In the genomic region with DNA sequence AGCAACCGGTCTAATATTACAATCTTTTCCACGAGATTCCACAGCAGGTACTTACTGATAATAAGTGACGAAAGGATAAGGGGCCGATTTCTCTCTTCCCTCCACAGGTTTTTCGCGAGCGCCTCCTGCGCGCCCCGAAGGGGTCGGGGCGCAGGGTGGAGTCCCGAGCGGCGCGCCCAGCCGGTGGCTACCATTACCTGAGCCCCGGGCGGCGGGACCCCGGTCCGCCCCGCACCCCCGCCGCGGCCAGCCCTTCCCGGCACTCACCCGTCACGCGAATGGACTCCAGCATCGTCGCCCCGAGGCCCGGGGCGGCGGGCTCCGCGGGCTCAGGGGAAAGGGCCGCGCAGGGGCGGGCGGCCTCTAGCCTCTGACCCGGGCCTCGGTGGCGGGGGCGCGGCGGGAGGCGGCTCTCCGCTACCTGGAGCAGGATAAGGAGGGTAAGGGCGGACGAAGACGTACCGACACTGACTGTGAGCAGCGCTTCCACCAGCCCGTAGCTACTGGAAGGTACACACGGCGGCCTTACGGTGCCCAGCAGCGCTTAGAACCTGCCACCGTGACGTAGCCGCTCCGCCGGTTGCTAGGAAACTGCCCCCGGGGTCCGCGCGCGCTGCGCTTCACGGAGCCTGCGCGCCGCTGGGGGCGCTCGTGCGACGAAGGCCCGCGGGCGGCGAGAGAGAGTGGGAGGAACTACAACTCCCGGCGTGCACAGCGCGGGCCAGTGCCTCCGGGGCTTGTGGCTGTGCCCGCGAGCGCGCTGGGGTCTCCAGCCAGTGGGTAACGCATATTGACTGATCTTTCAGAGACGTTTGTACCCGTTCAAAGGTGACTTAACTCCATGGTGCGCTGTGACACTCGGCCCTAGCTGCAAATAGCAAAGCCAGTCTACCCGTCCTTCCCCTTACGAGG, we compare ENCODE assay signal across 8 cellular contexts. TPM values are rescaled to one million over a fixed set of nuclear protein-coding genes. Genes with fewer than 3 reads are reported as not detected.
DNase-seq lines count a peak whose midpoint lies in the region; ATAC-seq and TF ChIP-seq lines count a peak whose summit lies in the region.

No MANE protein-coding gene starts in this region.

- in situ Hi-C loops in brain microvascular endothelial cell (cut with HindIII; ENCODE audit: low pct_ligation_motif_present, low sequenced_read_pairs), result no loop called here
- in situ Hi-C loops in gastrocnemius medialis (cut with MboI; ENCODE audit: low sequenced_read_pairs in 4 of 4), result no loop called here

- intact Hi-C loops in gastrocnemius medialis (cut with DNase I; ENCODE audit: low total_unique reads), result loop anchor here (1.0 kb wide), 1 partner anchor 22 kb away; the partner anchor contains the start of gene ANLN

- peak overlapping the region; percentile 14 for H3K27ac ChIP-seq in brain microvascular endothelial cell
- H3K27ac ChIP-seq in gastrocnemius medialis, result peak overlapping the region; percentile 35 to 64 (median 44)

- H3K4me1 ChIP-seq in gastrocnemius medialis, result peaks cover 0 to 4% of the 10 kb centered on the region in 2 donors

- TF ChIP-seq CTCF in brain microvascular endothelial cell (IDR thresholded peaks at IDR 0.05; ENCODE audit: low read depth, low read length, missing control alignments), result peak; percentile 63
- peak; percentile 84 to 93 (median 89) for TF ChIP-seq CTCF in gastrocnemius medialis (IDR thresholded peaks at IDR 0.05 in 4 of 5, conservative IDR thresholded peaks at IDR 0.05 in 1 of 5)

- H3K36me3 ChIP-seq in brain microvascular endothelial cell (replicated peaks) (no peaks in the 10 kb centered on the region), gastrocnemius medialis (no peaks in the 10 kb centered on the region)

- ATAC-seq in HG03064 (IDR thresholded peaks at IDR 0.05; ENCODE audit: low read depth, unreplicated experiment) (peak; percentile 97), gastrocnemius medialis (peak; percentile 96 to 97)

- H3K4me3 ChIP-seq in brain microvascular endothelial cell (ENCODE audit: low read depth, low read length) (peak overlapping the region; percentile 82), iPS-11a (ENCODE audit: low read depth, low read length) (peak overlapping the region; percentile 79), gastrocnemius medialis (peak overlapping the region; percentile 54 to 84 (median 71))

- TF ChIP-seq POLR2A in gastrocnemius medialis (IDR thresholded peaks at IDR 0.05), result no peak

- H3K9me3 ChIP-seq in gastrocnemius medialis, result no peaks in the 10 kb centered on the region

- H3K27me3 ChIP-seq in brain microvascular endothelial cell (replicated peaks) (no peaks in the 10 kb centered on the region), gastrocnemius medialis (no peaks in the 10 kb centered on the region)

- DNase-seq in SIG-M5 treated with dmso at 0.1 percent for 504 hours (lab: John Stamatoyannopoulos, UW; ENCODE audit: unreplicated experiment), result peak; percentile 87
- DNase-seq in SIG-M5 (lab: John Stamatoyannopoulos, UW), result no peak
- peak; percentile 60 for DNase-seq in NCI-H2081 treated with DMSO at 0.1 percent for 48 hours (lab: John Stamatoyannopoulos, UW)
- DNase-seq in UCSD-AML1 (lab: John Stamatoyannopoulos, UW; ENCODE audit: unreplicated experiment), result peak; percentile 73
- peak; percentile 68 for DNase-seq in brain microvascular endothelial cell
- peak; percentile 54 to 74 for DNase-seq in gastrocnemius medialis

RNA-seq across cellular contexts. Expression of gene ANLN, which starts 22.8 kb away (rescaled TPM):
- total RNA-seq in gastrocnemius medialis, result 1 to 10 TPM in 3 of 4 donors, under 1 TPM in 1; 0.73 to 1.8 (median 1.3) TPM
